ENCODE assay signal across 10 cellular contexts in the genomic region with DNA sequence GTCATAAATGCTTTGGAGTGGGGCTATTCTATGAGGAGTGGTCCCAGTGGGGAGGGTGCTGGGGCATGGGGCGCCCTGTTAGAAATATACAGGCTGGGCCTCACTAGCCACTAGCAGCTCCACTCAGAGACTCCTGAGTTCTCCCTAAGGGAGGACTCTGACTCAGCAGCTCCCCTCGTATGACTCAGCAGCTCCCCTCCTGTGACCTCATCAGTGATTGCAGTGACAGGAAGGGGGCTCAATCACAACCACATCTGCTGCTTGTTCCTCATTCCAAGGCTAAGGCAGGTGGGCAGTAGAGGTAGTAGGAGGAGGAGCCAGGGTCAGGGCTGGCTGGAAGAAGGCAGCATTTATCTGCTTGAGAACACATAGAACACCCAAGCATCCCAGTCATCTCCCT. TPM values are rescaled to one million over a fixed set of nuclear protein-coding genes. Genes with fewer than 3 reads are reported as not detected.
DNase-seq lines count a peak whose midpoint lies in the region; ATAC-seq and TF ChIP-seq lines count a peak whose summit lies in the region.
"Had no signal": no experiment of that assay in that cellular context is flagged by ENCODE, and none has a peak within 500 bp of the region (broad histone marks: within the 10 kb centered on the region; RNA-seq: fewer than 3 reads in every experiment).

No MANE protein-coding gene starts in this region.

- peaks cover 73% of the 10 kb centered on the region for H3K36me3 Mint-ChIP-seq in activated CD8-positive, alpha-beta memory T cell treated with anti-CD3 and anti-CD28 coated beads, Interleukin-2, amount 10 ng/mL, durations not matched to agents 7 days and 5 days
- peaks cover 24% of the 10 kb centered on the region for H3K36me3 Mint-ChIP-seq in WTC11

- peak; percentile 95 for ATAC-seq in activated CD8-positive, alpha-beta memory T cell treated with anti-CD3 and anti-CD28 coated beads, Interleukin-2, amount 10 ng/mL, durations not matched to agents 7 days and 5 days
- ATAC-seq in WTC11 = peak; percentile 65
- peak; percentile 80 for ATAC-seq in foreskin keratinocyte
- no peak for ATAC-seq in GM21360 (IDR thresholded peaks at IDR 0.05; ENCODE audit: unreplicated experiment)
- no peak for ATAC-seq in HG02642 (IDR thresholded peaks at IDR 0.05; ENCODE audit: poor library complexity, unreplicated experiment)

- CTCF ChIA-PET in activated CD8-positive, alpha-beta memory T cell treated with anti-CD3 and anti-CD28 coated beads, Interleukin-2, amount 10 ng/mL, durations not matched to agents 7 days and 5 days (lab: Charles Lee) = interaction anchor here (1.2 to 1.7 kb wide), 3 partner anchors 12 to 19 kb away, joined by 3 to 6 read pairs (median 6); no protein-coding TSS in a partner anchor
- CTCF ChIA-PET in WTC11 (lab: Charles Lee) = interaction anchor here (1.3 kb wide), 1 partner anchor 36 kb away, joined by 4 read pairs; no protein-coding TSS in a partner anchor

- H3K27ac ChIP-seq in foreskin keratinocyte = no peak overlapping the region
- H3K27ac ChIP-seq: parathyroid adenoma had no signal

- no peak overlapping the region for H3K4me3 Mint-ChIP-seq in activated CD8-positive, alpha-beta memory T cell treated with anti-CD3 and anti-CD28 coated beads, Interleukin-2, amount 10 ng/mL, durations not matched to agents 7 days and 5 days
- H3K4me3 Mint-ChIP-seq in WTC11 = no peak overlapping the region
- H3K4me3 Mint-ChIP-seq: CD4-positive, CD25-positive, alpha-beta regulatory T cell had no signal

- peak overlapping the region; percentile 90 for H3K27ac Mint-ChIP-seq in activated CD8-positive, alpha-beta memory T cell treated with anti-CD3 and anti-CD28 coated beads, Interleukin-2, amount 10 ng/mL, durations not matched to agents 7 days and 5 days
- no peak overlapping the region for H3K27ac Mint-ChIP-seq in WTC11

- peak; percentile 85 for DNase-seq in activated CD8-positive, alpha-beta memory T cell treated with anti-CD3 and anti-CD28 coated beads, Interleukin-2, amount 10 ng/mL, durations not matched to agents 7 days and 5 days
- no peak for DNase-seq in activated CD8-positive, alpha-beta memory T cell treated with anti-CD3 and anti-CD28 coated beads for 24 hours
- peak; percentile 74 for DNase-seq in HK-2 (ENCODE audit: unreplicated experiment)
- no peak for DNase-seq in WTC11 (ENCODE audit: low spot score)
- peak; percentile 37 to 44 for DNase-seq in foreskin keratinocyte
- no peak for DNase-seq in NCI-H1417 (lab: John Stamatoyannopoulos, UW)

- H3K27me3 ChIP-seq in foreskin keratinocyte = peaks cover 8% of the 10 kb centered on the region

- H3K27me3 Mint-ChIP-seq in activated CD8-positive, alpha-beta memory T cell treated with anti-CD3 and anti-CD28 coated beads, Interleukin-2, amount 10 ng/mL, durations not matched to agents 7 days and 5 days = no peaks in the 10 kb centered on the region
- no peaks in the 10 kb centered on the region for H3K27me3 Mint-ChIP-seq in WTC11 (ENCODE audit: low read depth)
- H3K27me3 Mint-ChIP-seq: CD4-positive, CD25-positive, alpha-beta regulatory T cell had no signal

- no peaks in the 10 kb centered on the region for H3K4me1 ChIP-seq in foreskin keratinocyte
- H3K4me1 ChIP-seq: parathyroid adenoma had no signal

- POLR2A ChIA-PET in WTC11 (lab: Charles Lee) = no interaction called here

- H3K9me3 Mint-ChIP-seq in activated CD8-positive, alpha-beta memory T cell treated with anti-CD3 and anti-CD28 coated beads, Interleukin-2, amount 10 ng/mL, durations not matched to agents 7 days and 5 days (ENCODE audit: low read depth) = peaks cover 3% of the 10 kb centered on the region
- H3K9me3 Mint-ChIP-seq in WTC11 = peaks cover 5% of the 10 kb centered on the region; the same call in 1 of the 2 replicates

- TF ChIP-seq CTCF in WTC11 (IDR thresholded peaks at IDR 0.05) (no peak), foreskin keratinocyte (conservative IDR thresholded peaks at IDR 0.05) (no peak)

- peaks cover 37% of the 10 kb centered on the region for H3K4me1 Mint-ChIP-seq in activated CD8-positive, alpha-beta memory T cell treated with anti-CD3 and anti-CD28 coated beads, Interleukin-2, amount 10 ng/mL, durations not matched to agents 7 days and 5 days
- H3K4me1 Mint-ChIP-seq in WTC11 = no peaks in the 10 kb centered on the region

TF ChIP-seq in WTC11, 78 proteins besides CTCF, POLR2A, EP300 and RAD21 (continues in another document):
- TF ChIP-seq, protein P1, sequence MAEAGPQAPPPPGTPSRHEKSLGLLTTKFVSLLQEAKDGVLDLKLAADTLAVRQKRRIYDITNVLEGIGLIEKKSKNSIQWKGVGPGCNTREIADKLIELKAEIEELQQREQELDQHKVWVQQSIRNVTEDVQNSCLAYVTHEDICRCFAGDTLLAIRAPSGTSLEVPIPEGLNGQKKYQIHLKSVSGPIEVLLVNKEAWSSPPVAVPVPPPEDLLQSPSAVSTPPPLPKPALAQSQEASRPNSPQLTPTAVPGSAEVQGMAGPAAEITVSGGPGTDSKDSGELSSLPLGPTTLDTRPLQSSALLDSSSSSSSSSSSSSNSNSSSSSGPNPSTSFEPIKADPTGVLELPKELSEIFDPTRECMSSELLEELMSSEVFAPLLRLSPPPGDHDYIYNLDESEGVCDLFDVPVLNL (CRISPR knock-in tag; IDR thresholded peaks at IDR 0.05; ENCODE audit: borderline replicate concordance, low read depth) = no peak
- TF ChIP-seq TP53 (CRISPR knock-in tag; IDR thresholded peaks at IDR 0.05) (no peak), SOX15 (CRISPR knock-in tag; IDR thresholded peaks at IDR 0.05) (no peak), PRDM15 (CRISPR knock-in tag; IDR thresholded peaks at IDR 0.05) (no peak), ELF4 (CRISPR knock-in tag; IDR thresholded peaks at IDR 0.05; ENCODE audit: low read depth) (no peak), IRF2 (CRISPR knock-in tag; IDR thresholded peaks at IDR 0.05; ENCODE audit: borderline replicate concordance, low read depth) (no peak), GABPB1 (CRISPR knock-in tag; IDR thresholded peaks at IDR 0.05) (no peak), ATF3 (CRISPR knock-in tag; conservative IDR thresholded peaks at IDR 0.05) (no peak), NR3C1 (CRISPR knock-in tag; conservative IDR thresholded peaks at IDR 0.05; ENCODE audit: low read depth) (no peak)
- TF ChIP-seq, protein P2, sequence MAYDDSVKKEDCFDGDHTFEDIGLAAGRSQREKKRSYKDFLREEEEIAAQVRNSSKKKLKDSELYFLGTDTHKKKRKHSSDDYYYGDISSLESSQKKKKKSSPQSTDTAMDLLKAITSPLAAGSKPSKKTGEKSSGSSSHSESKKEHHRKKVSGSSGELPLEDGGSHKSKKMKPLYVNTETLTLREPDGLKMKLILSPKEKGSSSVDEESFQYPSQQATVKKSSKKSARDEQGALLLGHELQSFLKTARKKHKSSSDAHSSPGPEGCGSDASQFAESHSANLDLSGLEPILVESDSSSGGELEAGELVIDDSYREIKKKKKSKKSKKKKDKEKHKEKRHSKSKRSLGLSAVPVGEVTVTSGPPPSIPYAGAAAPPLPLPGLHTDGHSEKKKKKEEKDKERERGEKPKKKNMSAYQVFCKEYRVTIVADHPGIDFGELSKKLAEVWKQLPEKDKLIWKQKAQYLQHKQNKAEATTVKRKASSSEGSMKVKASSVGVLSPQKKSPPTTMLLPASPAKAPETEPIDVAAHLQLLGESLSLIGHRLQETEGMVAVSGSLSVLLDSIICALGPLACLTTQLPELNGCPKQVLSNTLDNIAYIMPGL (CRISPR knock-in tag; IDR thresholded peaks at IDR 0.05) = no peak

RNA-seq across cellular contexts. Expression of gene RASSF2, which starts 28.0 kb away (rescaled TPM):
- 10 to 100 TPM; 43.2 to 46.7 TPM for total RNA-seq in activated CD8-positive, alpha-beta memory T cell treated with anti-CD3 and anti-CD28 coated beads, Interleukin-2, amount 10 ng/mL, durations not matched to agents 7 days and 5 days
- total RNA-seq in WTC11 (2021) = 7.4 to 8.6 TPM (median 8.4 TPM) in 3 replicates
- not detected in 2 replicates for total RNA-seq in foreskin keratinocyte
- not detected in 2 replicates for polyA plus RNA-seq in foreskin keratinocyte

Comparison
In these comparisons a context has a peak if more than half of its experiments do, and no peak if none do; other contexts are left out.
1. DNase-seq: peak in activated CD8-positive, alpha-beta memory T cell treated with anti-CD3 and anti-CD28 coated beads, Interleukin-2, amount 10 ng/mL, durations not matched to agents 7 days and 5 days (single experiment), HK-2 (single experiment) and foreskin keratinocyte (2 of 2); none in activated CD8-positive, alpha-beta memory T cell treated with anti-CD3 and anti-CD28 coated beads for 24 hours (single experiment), WTC11 (single experiment) and NCI-H1417 (0 of 3).
2. ATAC-seq: peak in activated CD8-positive, alpha-beta memory T cell treated with anti-CD3 and anti-CD28 coated beads, Interleukin-2, amount 10 ng/mL, durations not matched to agents 7 days and 5 days (single experiment), WTC11 (single experiment) and foreskin keratinocyte (single experiment); none in GM21360 (single experiment) and HG02642 (single experiment).